Comparison of ENCODE assay signal across 1 cellular context in the genomic region with DNA sequence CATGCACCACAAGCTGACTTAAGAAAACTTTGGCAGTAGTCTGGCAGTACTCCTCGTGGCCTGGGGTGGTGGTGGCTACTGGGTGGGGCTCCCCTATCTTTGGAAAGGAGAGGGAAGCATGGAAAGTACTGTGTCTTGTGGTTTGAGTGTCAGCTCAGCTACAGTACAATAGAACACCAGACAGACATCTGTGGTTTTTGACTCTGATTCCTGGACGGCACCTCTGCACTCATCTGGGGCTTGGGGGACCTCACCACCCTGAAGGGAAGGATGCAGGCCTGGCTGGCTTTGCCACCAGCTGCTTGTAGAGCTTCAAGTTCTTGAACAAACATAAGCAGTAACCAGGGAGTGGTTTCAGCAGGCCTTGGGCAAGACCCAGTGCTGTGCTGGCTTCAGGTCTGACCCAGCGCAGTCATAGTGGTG.
TF ChIP-seq lines count a peak whose summit lies in the region.

No MANE protein-coding gene starts in this region.

TF ChIP-seq in GM23338, 12 proteins besides CTCF, POLR2A, EP300 and RAD21:
- TF ChIP-seq, protein P1, sequence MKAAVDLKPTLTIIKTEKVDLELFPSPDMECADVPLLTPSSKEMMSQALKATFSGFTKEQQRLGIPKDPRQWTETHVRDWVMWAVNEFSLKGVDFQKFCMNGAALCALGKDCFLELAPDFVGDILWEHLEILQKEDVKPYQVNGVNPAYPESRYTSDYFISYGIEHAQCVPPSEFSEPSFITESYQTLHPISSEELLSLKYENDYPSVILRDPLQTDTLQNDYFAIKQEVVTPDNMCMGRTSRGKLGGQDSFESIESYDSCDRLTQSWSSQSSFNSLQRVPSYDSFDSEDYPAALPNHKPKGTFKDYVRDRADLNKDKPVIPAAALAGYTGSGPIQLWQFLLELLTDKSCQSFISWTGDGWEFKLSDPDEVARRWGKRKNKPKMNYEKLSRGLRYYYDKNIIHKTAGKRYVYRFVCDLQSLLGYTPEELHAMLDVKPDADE (IDR thresholded peaks at IDR 0.05) = no peak
- TF ChIP-seq ZNF331 (CRISPR knock-in tag; IDR thresholded peaks at IDR 0.05; ENCODE audit: low read depth) = no peak
- no peak for TF ChIP-seq JUNB (IDR thresholded peaks at IDR 0.05; ENCODE audit: unreplicated experiment)
- TF ChIP-seq, protein P2, sequence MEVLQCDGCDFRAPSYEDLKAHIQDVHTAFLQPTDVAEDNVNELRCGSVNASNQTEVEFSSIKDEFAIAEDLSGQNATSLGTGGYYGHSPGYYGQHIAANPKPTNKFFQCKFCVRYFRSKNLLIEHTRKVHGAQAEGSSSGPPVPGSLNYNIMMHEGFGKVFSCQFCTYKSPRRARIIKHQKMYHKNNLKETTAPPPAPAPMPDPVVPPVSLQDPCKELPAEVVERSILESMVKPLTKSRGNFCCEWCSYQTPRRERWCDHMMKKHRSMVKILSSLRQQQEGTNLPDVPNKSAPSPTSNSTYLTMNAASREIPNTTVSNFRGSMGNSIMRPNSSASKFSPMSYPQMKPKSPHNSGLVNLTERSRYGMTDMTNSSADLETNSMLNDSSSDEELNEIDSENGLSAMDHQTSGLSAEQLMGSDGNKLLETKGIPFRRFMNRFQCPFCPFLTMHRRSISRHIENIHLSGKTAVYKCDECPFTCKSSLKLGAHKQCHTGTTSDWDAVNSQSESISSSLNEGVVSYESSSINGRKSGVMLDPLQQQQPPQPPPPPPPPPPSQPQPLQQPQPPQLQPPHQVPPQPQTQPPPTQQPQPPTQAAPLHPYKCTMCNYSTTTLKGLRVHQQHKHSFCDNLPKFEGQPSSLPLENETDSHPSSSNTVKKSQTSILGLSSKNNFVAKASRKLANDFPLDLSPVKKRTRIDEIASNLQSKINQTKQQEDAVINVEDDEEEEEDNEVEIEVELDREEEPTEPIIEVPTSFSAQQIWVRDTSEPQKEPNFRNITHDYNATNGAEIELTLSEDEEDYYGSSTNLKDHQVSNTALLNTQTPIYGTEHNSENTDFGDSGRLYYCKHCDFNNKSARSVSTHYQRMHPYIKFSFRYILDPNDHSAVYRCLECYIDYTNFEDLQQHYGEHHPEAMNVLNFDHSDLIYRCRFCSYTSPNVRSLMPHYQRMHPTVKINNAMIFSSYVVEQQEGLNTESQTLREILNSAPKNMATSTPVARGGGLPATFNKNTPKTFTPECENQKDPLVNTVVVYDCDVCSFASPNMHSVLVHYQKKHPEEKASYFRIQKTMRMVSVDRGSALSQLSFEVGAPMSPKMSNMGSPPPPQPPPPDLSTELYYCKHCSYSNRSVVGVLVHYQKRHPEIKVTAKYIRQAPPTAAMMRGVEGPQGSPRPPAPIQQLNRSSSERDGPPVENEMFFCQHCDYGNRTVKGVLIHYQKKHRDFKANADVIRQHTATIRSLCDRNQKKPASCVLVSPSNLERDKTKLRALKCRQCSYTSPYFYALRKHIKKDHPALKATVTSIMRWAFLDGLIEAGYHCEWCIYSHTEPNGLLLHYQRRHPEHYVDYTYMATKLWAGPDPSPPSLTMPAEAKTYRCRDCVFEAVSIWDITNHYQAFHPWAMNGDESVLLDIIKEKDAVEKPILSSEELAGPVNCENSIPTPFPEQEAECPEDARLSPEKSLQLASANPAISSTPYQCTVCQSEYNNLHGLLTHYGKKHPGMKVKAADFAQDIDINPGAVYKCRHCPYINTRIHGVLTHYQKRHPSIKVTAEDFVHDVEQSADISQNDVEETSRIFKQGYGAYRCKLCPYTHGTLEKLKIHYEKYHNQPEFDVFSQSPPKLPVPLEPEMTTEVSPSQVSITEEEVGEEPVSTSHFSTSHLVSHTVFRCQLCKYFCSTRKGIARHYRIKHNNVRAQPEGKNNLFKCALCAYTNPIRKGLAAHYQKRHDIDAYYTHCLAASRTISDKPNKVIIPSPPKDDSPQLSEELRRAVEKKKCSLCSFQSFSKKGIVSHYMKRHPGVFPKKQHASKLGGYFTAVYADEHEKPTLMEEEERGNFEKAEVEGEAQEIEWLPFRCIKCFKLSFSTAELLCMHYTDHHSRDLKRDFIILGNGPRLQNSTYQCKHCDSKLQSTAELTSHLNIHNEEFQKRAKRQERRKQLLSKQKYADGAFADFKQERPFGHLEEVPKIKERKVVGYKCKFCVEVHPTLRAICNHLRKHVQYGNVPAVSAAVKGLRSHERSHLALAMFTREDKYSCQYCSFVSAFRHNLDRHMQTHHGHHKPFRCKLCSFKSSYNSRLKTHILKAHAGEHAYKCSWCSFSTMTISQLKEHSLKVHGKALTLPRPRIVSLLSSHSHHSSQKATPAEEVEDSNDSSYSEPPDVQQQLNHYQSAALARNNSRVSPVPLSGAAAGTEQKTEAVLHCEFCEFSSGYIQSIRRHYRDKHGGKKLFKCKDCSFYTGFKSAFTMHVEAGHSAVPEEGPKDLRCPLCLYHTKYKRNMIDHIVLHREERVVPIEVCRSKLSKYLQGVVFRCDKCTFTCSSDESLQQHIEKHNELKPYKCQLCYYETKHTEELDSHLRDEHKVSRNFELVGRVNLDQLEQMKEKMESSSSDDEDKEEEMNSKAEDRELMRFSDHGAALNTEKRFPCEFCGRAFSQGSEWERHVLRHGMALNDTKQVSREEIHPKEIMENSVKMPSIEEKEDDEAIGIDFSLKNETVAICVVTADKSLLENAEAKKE (CRISPR knock-in tag; IDR thresholded peaks at IDR 0.05) = no peak
- TF ChIP-seq ZNF114 (CRISPR knock-in tag; IDR thresholded peaks at IDR 0.05) = no peak
TF ChIP-seq in GM23338: peak in this region for 0.
